20 cellular contexts compared by ENCODE assay signal in genomic region chr1:119091618-119092017, GRCh38.
"Had no signal": no experiment of that assay in that cellular context is flagged by ENCODE, and none has a peak within 500 bp of the region (broad histone marks: within the 10 kb centered on the region; RNA-seq: fewer than 3 reads in every experiment).

No MANE protein-coding gene starts in this region.

- H3K4me3 ChIP-seq: hepatocyte, left ventricle myocardium inferior, mucosa of descending colon, skin epidermis, tibial artery had no signal

- H3K27me3 ChIP-seq: hepatocyte, neutrophil, tibial artery had no signal

- H3K27ac ChIP-seq: hepatocyte, left ventricle myocardium inferior, neutrophil, parathyroid adenoma, skin epidermis, tibial artery had no signal

- DNase-seq: activated B cell treated with CpG ODN at 0.5 μM for 24 hours; activated CD4-positive, alpha-beta memory T cell treated with anti-CD3 and anti-CD28 coated beads, Interleukin-2, amount 10 ng/mL, durations not matched to agents 7 days and 5 days; activated CD4-positive, alpha-beta T cell treated with anti-CD3 and anti-CD28 coated beads for 4 hours; activated CD8-positive, alpha-beta memory T cell treated with anti-CD3 and anti-CD28 coated beads, Interleukin-2, amount 10 ng/mL, durations not matched to agents 7 days and 5 days; dermis blood vessel endothelial cell; effector memory CD8-positive, alpha-beta T cell; left ventricle myocardium inferior; mucosa of descending colon; naive B cell; retina; stimulated activated naive CD8-positive, alpha-beta T cell treated with anti-CD3 and anti-CD28 coated beads, Interleukin-15, Interleukin-2, amounts not matched to agents 100 U/mL and 50 U/mL, for 24 hours; substantia nigra; tibial artery had no signal

- H3K27ac Mint-ChIP-seq: activated B cell treated with CpG ODN at 0.5 μM for 24 hours; activated CD4-positive, alpha-beta memory T cell treated with anti-CD3 and anti-CD28 coated beads, Interleukin-2, amount 10 ng/mL, durations not matched to agents 7 days and 5 days; activated CD8-positive, alpha-beta memory T cell treated with anti-CD3 and anti-CD28 coated beads, Interleukin-2, amount 10 ng/mL, durations not matched to agents 7 days and 5 days; activated naive CD8-positive, alpha-beta T cell; effector memory CD8-positive, alpha-beta T cell; memory B cell; T-helper 2 cell treated with Interferon-gamma antibody and Interleukin-4, amounts not matched to agents 5 μg/mL and 100 μg/mL, for 36 hours had no signal

- H3K27me3 Mint-ChIP-seq: activated B cell treated with CpG ODN at 0.5 μM for 24 hours; activated CD4-positive, alpha-beta memory T cell treated with anti-CD3 and anti-CD28 coated beads, Interleukin-2, amount 10 ng/mL, durations not matched to agents 7 days and 5 days; activated CD8-positive, alpha-beta memory T cell treated with anti-CD3 and anti-CD28 coated beads, Interleukin-2, amount 10 ng/mL, durations not matched to agents 7 days and 5 days; activated naive CD8-positive, alpha-beta T cell; effector memory CD8-positive, alpha-beta T cell; memory B cell; naive B cell had no signal

- H3K9me3 Mint-ChIP-seq: memory B cell; T-helper 2 cell treated with Interferon-gamma antibody and Interleukin-4, amounts not matched to agents 5 μg/mL and 100 μg/mL, for 36 hours had no signal

- H3K36me3 ChIP-seq: left ventricle myocardium inferior, neutrophil, tibial artery had no signal

- H3K4me1 ChIP-seq: parathyroid adenoma had no signal

- H3K9me3 ChIP-seq: mucosa of descending colon, neutrophil had no signal

- H3K4me1 Mint-ChIP-seq: activated CD4-positive, alpha-beta memory T cell treated with anti-CD3 and anti-CD28 coated beads, Interleukin-2, amount 10 ng/mL, durations not matched to agents 7 days and 5 days had no signal

- H3K4me3 Mint-ChIP-seq: activated B cell treated with CpG ODN at 0.5 μM for 24 hours; activated CD4-positive, alpha-beta memory T cell treated with anti-CD3 and anti-CD28 coated beads, Interleukin-2, amount 10 ng/mL, durations not matched to agents 7 days and 5 days; activated CD8-positive, alpha-beta memory T cell treated with anti-CD3 and anti-CD28 coated beads, Interleukin-2, amount 10 ng/mL, durations not matched to agents 7 days and 5 days; activated naive CD8-positive, alpha-beta T cell; memory B cell; naive B cell; T-helper 2 cell treated with Interferon-gamma antibody and Interleukin-4, amounts not matched to agents 5 μg/mL and 100 μg/mL, for 36 hours had no signal
